In the genomic region with DNA sequence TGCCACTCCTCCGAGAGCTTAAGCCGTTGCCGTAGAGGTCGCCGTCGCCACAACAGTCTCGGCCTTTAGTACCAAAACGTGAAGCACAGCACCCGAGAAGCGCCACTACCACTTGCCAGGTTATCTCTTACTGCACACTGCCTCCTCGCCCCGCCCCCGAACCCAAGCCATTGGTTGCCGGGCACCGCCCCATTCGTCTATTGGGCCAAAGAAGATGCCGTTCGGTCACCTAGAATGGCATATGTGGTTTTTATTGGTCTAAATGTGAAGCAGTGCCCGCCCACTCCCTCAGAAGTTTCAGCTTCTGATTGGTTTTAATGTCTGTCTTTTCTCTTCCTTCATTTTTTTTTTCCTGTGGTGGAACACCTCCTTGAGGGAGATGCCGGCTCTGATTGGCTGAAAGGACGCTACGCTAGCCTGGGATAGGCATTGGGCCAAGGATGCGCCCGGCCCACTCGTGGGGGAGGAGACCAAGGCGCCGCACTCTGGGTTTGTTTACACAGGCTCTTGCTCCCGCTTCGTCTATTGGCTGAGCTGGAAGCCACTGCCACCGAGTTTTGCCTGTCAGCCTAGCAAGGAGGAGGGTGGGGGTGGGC, we compare ENCODE assay signal across 1 cellular context.
TF ChIP-seq lines count a peak whose summit lies in the region.

A gene with protein sequence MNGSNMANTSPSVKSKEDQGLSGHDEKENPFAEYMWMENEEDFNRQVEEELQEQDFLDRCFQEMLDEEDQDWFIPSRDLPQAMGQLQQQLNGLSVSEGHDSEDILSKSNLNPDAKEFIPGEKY (minus strand): TSS at position 139 of the 596 bp plus-strand sequence. CDS start 24,514 bp downstream, outside the sequence.

TF ChIP-seq in H1, 55 proteins besides CTCF, POLR2A, EP300 and RAD21:
- no peak for TF ChIP-seq SIX5 (IDR thresholded peaks at IDR 0.05; ENCODE audit: low read depth, low read length)
- no peak for TF ChIP-seq KDM1A (IDR thresholded peaks at IDR 0.05; ENCODE audit: borderline replicate concordance, low read length)
- no peak for TF ChIP-seq TEAD4 (IDR thresholded peaks at IDR 0.05; ENCODE audit: low read depth, low read length)
- TF ChIP-seq CBX5 (IDR thresholded peaks at IDR 0.05; ENCODE audit: low read depth, low read length), result no peak
- no peak for TF ChIP-seq EZH2 (IDR thresholded peaks at IDR 0.05; ENCODE audit: low read depth, low read length, severe bottlenecking)
- TF ChIP-seq POLR2AphosphoS5 (IDR thresholded peaks at IDR 0.05; ENCODE audit: low read depth, low read length), result peak; percentile 80; the same call in 1 of the 2 replicates
- TF ChIP-seq CTBP2 (IDR thresholded peaks at IDR 0.05; ENCODE audit: borderline replicate concordance, insufficient read depth, insufficient read length, low read length), result no peak
- TF ChIP-seq SP2 (IDR thresholded peaks at IDR 0.05; ENCODE audit: low read length), result peak; percentile 93
- TF ChIP-seq ZNF274 (IDR thresholded peaks at IDR 0.05; ENCODE audit: borderline replicate concordance, extremely low read depth, low read length), result no peak
- peak; percentile 99 for TF ChIP-seq SP1 (IDR thresholded peaks at IDR 0.05; ENCODE audit: low read depth, low read length)
- no peak for TF ChIP-seq MAFK (IDR thresholded peaks at IDR 0.05; ENCODE audit: low read depth, low read length)
- TF ChIP-seq HDAC2 (IDR thresholded peaks at IDR 0.05; ENCODE audit: borderline replicate concordance in 1 of 2, low read depth in 2 of 2, low read length in 2 of 2), result 0 out of 4 replicates have a peak, but pooled peaks of 1 of the 2 experiments have one; percentile 46
- TF ChIP-seq TAF1 (IDR thresholded peaks at IDR 0.05; ENCODE audit: low read depth, low read length), result peak; percentile 65; the same call in 1 of the 2 replicates
- TF ChIP-seq, protein P1, sequence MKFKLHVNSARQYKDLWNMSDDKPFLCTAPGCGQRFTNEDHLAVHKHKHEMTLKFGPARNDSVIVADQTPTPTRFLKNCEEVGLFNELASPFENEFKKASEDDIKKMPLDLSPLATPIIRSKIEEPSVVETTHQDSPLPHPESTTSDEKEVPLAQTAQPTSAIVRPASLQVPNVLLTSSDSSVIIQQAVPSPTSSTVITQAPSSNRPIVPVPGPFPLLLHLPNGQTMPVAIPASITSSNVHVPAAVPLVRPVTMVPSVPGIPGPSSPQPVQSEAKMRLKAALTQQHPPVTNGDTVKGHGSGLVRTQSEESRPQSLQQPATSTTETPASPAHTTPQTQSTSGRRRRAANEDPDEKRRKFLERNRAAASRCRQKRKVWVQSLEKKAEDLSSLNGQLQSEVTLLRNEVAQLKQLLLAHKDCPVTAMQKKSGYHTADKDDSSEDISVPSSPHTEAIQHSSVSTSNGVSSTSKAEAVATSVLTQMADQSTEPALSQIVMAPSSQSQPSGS (IDR thresholded peaks at IDR 0.05; ENCODE audit: low read length), result no peak
- TF ChIP-seq TBP (IDR thresholded peaks at IDR 0.05; ENCODE audit: low read depth, low read length), result peak; percentile 85
- TF ChIP-seq SAP30 (IDR thresholded peaks at IDR 0.05; ENCODE audit: insufficient read depth, insufficient replicate concordance, low read length), result peak; percentile 54
- peak; percentile 69; the same call in 1 of the 2 replicates for TF ChIP-seq SP4 (IDR thresholded peaks at IDR 0.05; ENCODE audit: low read length)
- no peak for TF ChIP-seq RBBP5 (IDR thresholded peaks at IDR 0.05; ENCODE audit: borderline replicate concordance, low read depth, low read length)
- peak; percentile 42; the same call in 1 of the 2 replicates for TF ChIP-seq CREB1 (IDR thresholded peaks at IDR 0.05)
- peak; percentile 71; the same call in 1 of the 2 replicates for TF ChIP-seq PHF8 (conservative IDR thresholded peaks at IDR 0.05; ENCODE audit: low read depth, low read length)
- peak; percentile 90 for TF ChIP-seq CHD2 (IDR thresholded peaks at IDR 0.05; ENCODE audit: low read length)
- peak; percentile 64; the same call in 1 of the 2 replicates for TF ChIP-seq BACH1 (IDR thresholded peaks at IDR 0.05; ENCODE audit: low read length)
- TF ChIP-seq CHD1 (IDR thresholded peaks at IDR 0.05; ENCODE audit: low read depth, low read length), result no peak
- TF ChIP-seq SUZ12 (IDR thresholded peaks at IDR 0.05; ENCODE audit: low read length), result no peak
- TF ChIP-seq JUND (IDR thresholded peaks at IDR 0.05; ENCODE audit: low read length), result no peak
- no peak for TF ChIP-seq JUN (IDR thresholded peaks at IDR 0.05; ENCODE audit: low read depth, low read length)
- peak; percentile 24 for TF ChIP-seq ASH2L (IDR thresholded peaks at IDR 0.05; ENCODE audit: low read length)
- no peak for TF ChIP-seq EGR1 (IDR thresholded peaks at IDR 0.05; ENCODE audit: borderline replicate concordance, low read depth, low read length)
- no peak for TF ChIP-seq RNF2 (IDR thresholded peaks at IDR 0.05; ENCODE audit: borderline replicate concordance, low read depth, low read length, missing control alignments, poor library complexity, severe bottlenecking)
